14 cellular contexts compared by ENCODE assay signal in genomic region chr1:182262425-182262824, GRCh38.
"Had no signal": no experiment of that assay in that cellular context is flagged by ENCODE, and none has a peak within 500 bp of the region (broad histone marks: within the 10 kb centered on the region; RNA-seq: fewer than 3 reads in every experiment).

No MANE protein-coding gene starts in this region.

- H3K9me3 ChIP-seq: colonic mucosa, gastroesophageal sphincter, pancreas had no signal

- FAIRE-seq: keratinocyte, pancreas had no signal

- H3K27me3 Mint-ChIP-seq: activated naive CD4-positive, alpha-beta T cell treated with anti-CD3 and anti-CD28 coated beads, Interleukin-2, amount 10 ng/mL, durations not matched to agents 7 days and 5 days; activated T-helper 17 cell treated with anti-CD3 and anti-CD28 coated beads, Interleukin-2, amount 50 U/mL, for 72 hours; stimulated activated naive CD8-positive, alpha-beta T cell treated with anti-CD3 and anti-CD28 coated beads, Interleukin-15, Interleukin-2, amounts not matched to agents 100 ng/mL and 50 ng/mL, for 24 hours had no signal

- H3K4me1 ChIP-seq: colonic mucosa, neural progenitor cell had no signal

- H2AFZ ChIP-seq: neural progenitor cell had no signal

- H3K9ac ChIP-seq: neural progenitor cell had no signal

- H3K4me3 Mint-ChIP-seq: activated naive CD4-positive, alpha-beta T cell treated with anti-CD3 and anti-CD28 coated beads, Interleukin-2, amount 10 ng/mL, durations not matched to agents 7 days and 5 days; activated T-helper 17 cell treated with anti-CD3 and anti-CD28 coated beads, Interleukin-2, amount 50 U/mL, for 72 hours; neural progenitor cell; stimulated activated naive CD8-positive, alpha-beta T cell treated with anti-CD3 and anti-CD28 coated beads, Interleukin-15, Interleukin-2, amounts not matched to agents 100 ng/mL and 50 ng/mL, for 24 hours had no signal

- DNase-seq: activated CD4-positive, alpha-beta T cell treated with anti-CD3 and anti-CD28 coated beads for 48 hours; activated naive CD4-positive, alpha-beta T cell treated with anti-CD3 and anti-CD28 coated beads, Interleukin-2, amount 10 ng/mL, durations not matched to agents 7 days and 5 days; activated T-cell treated with anti-CD3 and anti-CD28 coated beads for 4 hours; colonic mucosa; effector CD8-positive, alpha-beta T cell; pancreas; retina; stimulated activated CD4-positive, alpha-beta T cell treated with anti-CD3 and anti-CD28 coated beads, Interleukin-4, amount 100 ng/mL, for 1 hour had no signal

- ATAC-seq: activated T-helper 17 cell treated with anti-CD3 and anti-CD28 coated beads, Interleukin-2, amount 50 U/mL, for 72 hours; gastroesophageal sphincter; pancreas had no signal

- H3K27ac ChIP-seq: cardiac muscle cell, colonic mucosa, gastroesophageal sphincter, neural progenitor cell, pancreas had no signal

- H3K9me3 Mint-ChIP-seq: activated naive CD4-positive, alpha-beta T cell treated with anti-CD3 and anti-CD28 coated beads, Interleukin-2, amount 10 ng/mL, durations not matched to agents 7 days and 5 days; neural progenitor cell; stimulated activated naive CD8-positive, alpha-beta T cell treated with anti-CD3 and anti-CD28 coated beads, Interleukin-15, Interleukin-2, amounts not matched to agents 100 ng/mL and 50 ng/mL, for 24 hours had no signal

- H3K4me3 ChIP-seq: cardiac muscle cell, colonic mucosa, gastroesophageal sphincter, neural progenitor cell, pancreas had no signal

- H3K27me3 ChIP-seq: cardiac muscle cell, colonic mucosa, gastroesophageal sphincter, neural progenitor cell, pancreas had no signal

- H3K4me2 ChIP-seq: neural progenitor cell had no signal

- H3K27ac Mint-ChIP-seq: activated naive CD4-positive, alpha-beta T cell treated with anti-CD3 and anti-CD28 coated beads, Interleukin-2, amount 10 ng/mL, durations not matched to agents 7 days and 5 days; neural progenitor cell; stimulated activated naive CD8-positive, alpha-beta T cell treated with anti-CD3 and anti-CD28 coated beads, Interleukin-15, Interleukin-2, amounts not matched to agents 100 ng/mL and 50 ng/mL, for 24 hours had no signal

- H3K36me3 ChIP-seq: cardiac muscle cell, colonic mucosa, gastroesophageal sphincter, neural progenitor cell, pancreas had no signal

- H3K36me3 Mint-ChIP-seq: activated naive CD4-positive, alpha-beta T cell treated with anti-CD3 and anti-CD28 coated beads, Interleukin-2, amount 10 ng/mL, durations not matched to agents 7 days and 5 days; neural progenitor cell had no signal
